Comparison of ENCODE assay signal across 8 cellular contexts in genomic region chr10:113680172-113681111, GRCh38. TPM values are rescaled to one million over a fixed set of nuclear protein-coding genes. Genes with fewer than 3 reads are reported as not detected.
DNase-seq lines count a peak whose midpoint lies in the region; ATAC-seq and TF ChIP-seq lines count a peak whose summit lies in the region.

No MANE protein-coding gene starts in this region.

- H3K9me3 ChIP-seq in right lobe of liver: no peaks in the 10 kb centered on the region

- POLR2A ChIA-PET in WTC11 (lab: Charles Lee): no interaction called here

- peak overlapping the region; percentile 66 to 98 (median 90) for H3K4me3 ChIP-seq in right lobe of liver

- intact Hi-C loops in right lobe of liver (cut with DNase I): no loop called here

- H3K27me3 Mint-ChIP-seq in WTC11 (ENCODE audit: low read depth): peaks cover 17% of the 10 kb centered on the region

- peaks cover 0 to 16% (median 4%) of the 10 kb centered on the region in 4 donors for H3K4me1 ChIP-seq in right lobe of liver

- peaks cover 9% of the 10 kb centered on the region for H3K36me3 Mint-ChIP-seq in WTC11

- CTCF ChIA-PET in WTC11 (lab: Charles Lee): interaction anchor here (1.1 to 1.5 kb wide), 7 partner anchors 9 to 175 kb away, joined by 3 to 6 read pairs (median 4); no protein-coding TSS in a partner anchor

- H3K36me3 ChIP-seq in right lobe of liver: no peaks in the 10 kb centered on the region

- TF ChIP-seq CTCF in GM10266 (IDR thresholded peaks at IDR 0.05; ENCODE audit: control insufficient read depth, insufficient read depth, low read depth, missing control alignments) (no peak), WTC11 (IDR thresholded peaks at IDR 0.05) (no peak), right lobe of liver (IDR thresholded peaks at IDR 0.05) (no peak)

- peaks cover 15% of the 10 kb centered on the region for H3K9me3 Mint-ChIP-seq in WTC11

- WGBS in right lobe of liver (ENCODE audit: insufficient coverage, low coverage, low lambda C conversion rate, missing lambda C conversion rate): under 1% methylated on average over 28 of the region's 29 CpGs

- H3K27me3 ChIP-seq in right lobe of liver: no peaks in the 10 kb centered on the region

- peak overlapping the region; percentile 68; the same call in 1 of the 2 replicates for H3K27ac Mint-ChIP-seq in WTC11

- ATAC-seq in WTC11 (peak; percentile 28; the same call in 1 of the 2 replicates), right lobe of liver (peak; percentile 48 to 52 (median 52))

- DNase-seq in GM10266 (ENCODE audit: extremely low spot score) (peak; percentile 25), H4 (ENCODE audit: low spot score) (peak; percentile 61), Kasumi-1 (lab: John Stamatoyannopoulos, UW) (peak; percentile 76 to 77), WTC11 (ENCODE audit: low spot score) (no peak), dermis blood vessel endothelial cell (peak; percentile 92), right lobe of liver (peak; percentile 54 to 69 (median 61)), OCI-M2 (lab: John Stamatoyannopoulos, UW; ENCODE audit: unreplicated experiment) (no peak)
- peak; percentile 28 for DNase-seq in stimulated activated CD8-positive, alpha-beta memory T cell treated with anti-CD3 and anti-CD28 coated beads, Interleukin-4, amount 100 ng/mL, for 24 hours (ENCODE audit: low read depth)

- H3K4me3 Mint-ChIP-seq in WTC11: peak overlapping the region; percentile 87

- H3K4me1 Mint-ChIP-seq in WTC11: peaks cover 14% of the 10 kb centered on the region

- TF ChIP-seq POLR2A in right lobe of liver (IDR thresholded peaks at IDR 0.05): peak; percentile 18

- peak overlapping the region; percentile 98 to 99 (median 98) for H3K27ac ChIP-seq in right lobe of liver

TF ChIP-seq in WTC11, 78 proteins besides CTCF, POLR2A, EP300 and RAD21:
- TF ChIP-seq MYBL2 (CRISPR knock-in tag; IDR thresholded peaks at IDR 0.05) (no peak), ATF1 (CRISPR knock-in tag; IDR thresholded peaks at IDR 0.05) (0 out of 2 replicates have a peak, but pooled peaks have one; percentile 19), SMAD3 (CRISPR knock-in tag; IDR thresholded peaks at IDR 0.05; ENCODE audit: borderline replicate concordance) (no peak), RELA (CRISPR knock-in tag; IDR thresholded peaks at IDR 0.05; ENCODE audit: borderline replicate concordance) (no peak), SP1 (CRISPR knock-in tag; conservative IDR thresholded peaks at IDR 0.05) (no peak)

RNA-seq across cellular contexts. Expression of gene CASP7, which starts 0.7 kb away (rescaled TPM):
- 56.8 and 59.5 TPM in 2 replicates for total RNA-seq in H4 (2014; rRNA removed; shearing (Covaris generic))
- total RNA-seq in WTC11 (2021) (4.7 to 6.0 TPM (median 4.7 TPM) in 3 replicates), dermis blood vessel endothelial cell (64.5 and 71.8 TPM in 2 replicates), right lobe of liver (10 to 100 TPM in 5 of 6 experiments, 1 to 10 TPM in 1; 9.5 to 24.7 (median 12.4) TPM)

RNA-seq across cellular contexts. Expression of gene NRAP, which starts 16.6 kb away (rescaled TPM):
- total RNA-seq in H4 (2014; rRNA removed; shearing (Covaris generic)): 0.02 TPM in 1 of 2 replicates, not detected in the other
- total RNA-seq in WTC11 (2021): not detected in 3 replicates
- total RNA-seq in dermis blood vessel endothelial cell: not detected in 2 replicates
- 1 to 10 TPM in 1 of 6 experiments, under 1 TPM in 4, not detected in 1; 0.07 to 1.9 (median 0.22) TPM for total RNA-seq in right lobe of liver

Comparison
In these comparisons a context has a peak if more than half of its experiments do, and no peak if none do; other contexts are left out.
1. DNase-seq: peak in GM10266 (single experiment), H4 (single experiment), Kasumi-1 (2 of 2), dermis blood vessel endothelial cell (single experiment), right lobe of liver (3 of 3) and stimulated activated CD8-positive, alpha-beta memory T cell treated with anti-CD3 and anti-CD28 coated beads, Interleukin-4, amount 100 ng/mL, for 24 hours (single experiment); none in WTC11 (single experiment) and OCI-M2 (single experiment).